8 cellular contexts compared by ENCODE assay signal in genomic region chr7:143563221-143563793, GRCh38. TPM values are rescaled to one million over a fixed set of nuclear protein-coding genes. Genes with fewer than 3 reads are reported as not detected.
A peak's percentile ranks its signal among the peaks of the same experiment; 100 is the strongest.
DNase-seq lines count a peak whose midpoint lies in the region; ATAC-seq, FAIRE-seq and TF ChIP-seq lines count a peak whose summit lies in the region.
"Not testable (repeated sequence)": the region's sequence is repeated elsewhere in the genome, so short reads cannot be mapped to it uniquely, and the experiment has no call there.
"Had no signal": no experiment of that assay in that cellular context is flagged by ENCODE, and none has a peak within 500 bp of the region (broad histone marks: within the 10 kb centered on the region; RNA-seq: fewer than 3 reads in every experiment).

No MANE protein-coding gene starts in this region.

- not testable (repeated sequence) for H3K9me1 ChIP-seq in keratinocyte (ENCODE audit: control insufficient read depth, extremely low read depth, insufficient read depth, low read length)

- H3K27ac ChIP-seq in keratinocyte (ENCODE audit: control insufficient read depth, insufficient read depth, low read length); parathyroid adenoma: not testable (repeated sequence)

- not testable (repeated sequence) for H3K27me3 Mint-ChIP-seq in HFFc6 (ENCODE audit: insufficient read depth); activated naive CD8-positive, alpha-beta T cell treated with anti-CD3 and anti-CD28 coated beads, Interleukin-2, amount 50 U/mL, for 24 hours

- ATAC-seq in GM18861 (IDR thresholded peaks at IDR 0.05; ENCODE audit: unreplicated experiment) = peak; percentile 71
- ATAC-seq in activated naive CD8-positive, alpha-beta T cell treated with anti-CD3 and anti-CD28 coated beads, Interleukin-2, amount 50 U/mL, for 24 hours = peak; percentile 46

- H3K9me3 Mint-ChIP-seq in HFFc6; activated naive CD8-positive, alpha-beta T cell treated with anti-CD3 and anti-CD28 coated beads, Interleukin-2, amount 50 U/mL, for 24 hours: not testable (repeated sequence)

- not testable (repeated sequence) for H3K4me1 Mint-ChIP-seq in HFFc6 (ENCODE audit: low read depth); activated naive CD8-positive, alpha-beta T cell treated with anti-CD3 and anti-CD28 coated beads, Interleukin-2, amount 50 U/mL, for 24 hours

- H2AFZ ChIP-seq in keratinocyte (ENCODE audit: control insufficient read depth, low read length); parathyroid adenoma: not testable (repeated sequence)

- H3K4me1 ChIP-seq in keratinocyte (ENCODE audit: control insufficient read depth, extremely low read depth, insufficient read depth, low read length); parathyroid adenoma: not testable (repeated sequence)

- not testable (repeated sequence) for H3K4me3 ChIP-seq in LNCaP clone FGC (ENCODE audit: low read depth, low read length); epithelial cell of proximal tubule (ENCODE audit: low read depth, low read length); keratinocyte (ENCODE audit: control insufficient read depth in 2 of 3, extremely low read depth in 1 of 3, insufficient read depth in 2 of 3, low read depth in 1 of 3, low read length in 3 of 3); parathyroid adenoma (ENCODE audit: low read depth, low read length)

- TF ChIP-seq CTCF in HFFc6 (IDR thresholded peaks at IDR 0.05) (peak; percentile 61), LNCaP clone FGC (IDR thresholded peaks at IDR 0.05; ENCODE audit: control insufficient read depth, extremely low read depth, insufficient read depth) (peak; percentile 44), epithelial cell of proximal tubule (conservative IDR thresholded peaks at IDR 0.05; ENCODE audit: low read depth, low read length) (peak; percentile 28), parathyroid adenoma (IDR thresholded peaks at IDR 0.05) (peak; percentile 28)
- TF ChIP-seq CTCF in keratinocyte (optimal IDR thresholded peaks at IDR 0.05 in 1 of 3, IDR thresholded peaks at IDR 0.05 in 1 of 3, conservative IDR thresholded peaks at IDR 0.05 in 1 of 3; ENCODE audit: extremely low read depth in 1 of 3, insufficient read depth in 2 of 3, low read length in 3 of 3) = not testable (repeated sequence)

- not testable (repeated sequence) for H3K27me3 ChIP-seq in keratinocyte (ENCODE audit: control insufficient read depth, extremely low read depth, insufficient read depth, low read length); parathyroid adenoma (ENCODE audit: control insufficient read depth, insufficient read depth, low read length)

- dilution Hi-C loops in keratinocyte (cut with MboI; ENCODE audit: extremely low pct_ligation_motif_present, low sequenced_read_pairs) = not testable (repeated sequence)

- not testable (repeated sequence) for H4K20me1 ChIP-seq in keratinocyte (ENCODE audit: control insufficient read depth, extremely low read depth, insufficient read depth, low read length)

- H3K9me3 ChIP-seq in keratinocyte (ENCODE audit: control insufficient read depth, low read depth, low read length); parathyroid adenoma (ENCODE audit: control insufficient read depth, low read length): not testable (repeated sequence)

- DNase-seq in HFFc6 = peak; percentile 87
- DNase-seq in LNCaP clone FGC (ENCODE audit: low read depth); activated naive CD8-positive, alpha-beta T cell treated with anti-CD3 and anti-CD28 coated beads, Interleukin-2, amount 50 U/mL, for 24 hours; epithelial cell of proximal tubule (ENCODE audit: low read depth); keratinocyte (ENCODE audit: low read depth, low spot score): not testable (repeated sequence)

- peak; percentile 67 for FAIRE-seq in keratinocyte (lab: Jason Lieb, UNC)

- H3K27ac Mint-ChIP-seq in HFFc6; activated naive CD8-positive, alpha-beta T cell treated with anti-CD3 and anti-CD28 coated beads, Interleukin-2, amount 50 U/mL, for 24 hours: not testable (repeated sequence)

- not testable (repeated sequence) for H3K79me2 ChIP-seq in keratinocyte (ENCODE audit: control insufficient read depth, insufficient read depth, low read length); parathyroid adenoma

- H3K36me3 Mint-ChIP-seq in HFFc6 (ENCODE audit: low read depth); activated naive CD8-positive, alpha-beta T cell treated with anti-CD3 and anti-CD28 coated beads, Interleukin-2, amount 50 U/mL, for 24 hours (ENCODE audit: low read depth): not testable (repeated sequence)

- H3K4me2 ChIP-seq in keratinocyte (ENCODE audit: control insufficient read depth, extremely low read depth, insufficient read depth, low read depth, low read length); parathyroid adenoma (ENCODE audit: low read length): not testable (repeated sequence)

- H3K9ac ChIP-seq in keratinocyte (ENCODE audit: control insufficient read depth, extremely low read depth, insufficient read depth, low read length); parathyroid adenoma: not testable (repeated sequence)

- not testable (repeated sequence) for H3K36me3 ChIP-seq in keratinocyte (ENCODE audit: control insufficient read depth in 2 of 2, extremely low read depth in 1 of 2, insufficient read depth in 2 of 2, low read length in 2 of 2); parathyroid adenoma (ENCODE audit: control insufficient read depth, insufficient read depth, low read length)

- not testable (repeated sequence) for H3K4me3 Mint-ChIP-seq in HFFc6; activated naive CD8-positive, alpha-beta T cell treated with anti-CD3 and anti-CD28 coated beads, Interleukin-2, amount 50 U/mL, for 24 hours

RNA-seq across cellular contexts. Expression of gene CTAGE15, which starts 8.3 kb away (rescaled TPM):
- total RNA-seq in HFFc6 (2021; fragmentation: NEBNext Ultra II Directional; extraction: Animal tissue kit (Norgen Biotek cat#: 25700)) = under 1 TPM in 3 of 6 experiments, not detected in 3; 0.07 to 0.10 (median 0.08) TPM
- 0.65 and 1.3 TPM in 2 replicates for total RNA-seq in epithelial cell of proximal tubule
- 0.61 to 1.4 TPM (median 0.97 TPM) in 3 replicates for polyA plus RNA-seq in keratinocyte
- polyA plus RNA-seq in keratinocyte (2011; ENCODE audit: low read depth) = 4.2 TPM
- polyA plus RNA-seq in keratinocyte (2011; cell fraction: cytosol; rRNA removed) = 0.45 and 0.92 TPM in 2 replicates
- polyA plus RNA-seq in keratinocyte (2011; cell fraction: nucleus; rRNA removed) = 2.9 and 3.8 TPM in 2 replicates
- polyA plus RNA-seq in keratinocyte (2012; ENCODE audit: low replicate concordance) = 0.92 and 1.8 TPM in 2 replicates
- polyA minus RNA-seq in keratinocyte = 1.2 TPM in 1 of 3 replicates, not detected in the others
- polyA minus RNA-seq in keratinocyte (2011; cell fraction: cytosol; rRNA and poly(A)+ RNA removed) = not detected
- 1.5 and 3.3 TPM in 2 replicates for polyA minus RNA-seq in keratinocyte (2011; cell fraction: nucleus; rRNA and poly(A)+ RNA removed)
- total RNA-seq: H4 had no signal

RNA-seq across cellular contexts. Expression of gene TCAF2, which starts 57.5 kb away (rescaled TPM):
- 1 to 10 TPM; 1.3 to 2.1 (median 1.3) TPM for total RNA-seq in HFFc6 (2021; fragmentation: NEBNext Ultra II Directional; extraction: Animal tissue kit (Norgen Biotek cat#: 25700))
- 0.07 and 2.3 TPM in 2 replicates for total RNA-seq in epithelial cell of proximal tubule
- polyA plus RNA-seq in keratinocyte = 0.61 to 1.6 TPM (median 1.2 TPM) in 3 replicates
- polyA plus RNA-seq in keratinocyte (2011; ENCODE audit: low read depth) = 0.06 TPM
- 0.52 and 0.97 TPM in 2 replicates for polyA plus RNA-seq in keratinocyte (2011; cell fraction: cytosol; rRNA removed)
- 1.2 and 1.6 TPM in 2 replicates for polyA plus RNA-seq in keratinocyte (2011; cell fraction: nucleus; rRNA removed)
- polyA plus RNA-seq in keratinocyte (2012; ENCODE audit: low replicate concordance) = 0.45 and 0.47 TPM in 2 replicates
- 2.4 to 3.5 TPM (median 3.2 TPM) in 3 replicates for polyA minus RNA-seq in keratinocyte
- polyA minus RNA-seq in keratinocyte (2011; cell fraction: cytosol; rRNA and poly(A)+ RNA removed) = 1.3 TPM
- 1.9 and 2.2 TPM in 2 replicates for polyA minus RNA-seq in keratinocyte (2011; cell fraction: nucleus; rRNA and poly(A)+ RNA removed)
